9 cellular contexts compared by ENCODE assay signal in the genomic region with DNA sequence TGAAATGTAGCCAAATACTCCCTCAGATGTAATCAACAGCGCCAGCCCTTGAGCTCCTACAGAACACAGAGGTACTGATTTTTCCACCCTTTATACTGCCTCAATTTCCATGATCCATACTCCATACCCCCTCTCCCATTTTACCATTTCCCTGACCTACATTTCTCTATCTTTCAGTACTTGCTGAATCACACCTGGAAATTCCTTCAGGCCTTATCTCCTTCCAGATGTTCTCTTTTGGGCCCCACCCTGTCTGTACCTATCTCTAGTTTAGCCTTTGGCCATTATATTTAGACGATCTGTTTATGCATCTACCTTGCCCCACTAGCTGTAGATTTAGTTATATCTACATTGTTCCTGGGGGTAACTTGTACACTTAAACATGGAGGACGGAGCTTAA. TPM values are rescaled to one million over a fixed set of nuclear protein-coding genes. Genes with fewer than 3 reads are reported as not detected.
"Had no signal": no experiment of that assay in that cellular context is flagged by ENCODE, and none has a peak within 500 bp of the region (broad histone marks: within the 10 kb centered on the region; RNA-seq: fewer than 3 reads in every experiment).

No MANE protein-coding gene starts in this region.

- H3K4me1 ChIP-seq: HAP-1 had no signal

- H3K9me3 Mint-ChIP-seq: HFFc6 had no signal

- H3K9ac ChIP-seq: GM23248 had no signal

- H3K27ac ChIP-seq: GM23248, HL-60 had no signal

- H3K4me3 Mint-ChIP-seq: HFFc6, IgD-negative memory B cell had no signal

- H3K4me3 ChIP-seq: GM23248, HAP-1 had no signal

- H3K36me3 ChIP-seq: HAP-1 had no signal

- H2AFZ ChIP-seq: GM23248 had no signal

- H3K27ac Mint-ChIP-seq: HFFc6, IgD-negative memory B cell had no signal

- DNase-seq: GM23248, GOT3, H7, HFFc6 had no signal

- H3K9me3 ChIP-seq: HAP-1 had no signal

- FAIRE-seq: HepG2 had no signal

- ATAC-seq: HCT116, HepG2 had no signal

RNA-seq across cellular contexts. Expression of a gene that starts 5.5 kb away (rescaled TPM):
- total RNA-seq: H7, HepG2 had no signal
- polyA plus RNA-seq: IgD-negative memory B cell had no signal
